Comparison of ENCODE assay signal across 21 cellular contexts in genomic region chr9:462611-463010, GRCh38. TPM values are rescaled to one million over a fixed set of nuclear protein-coding genes. Genes with fewer than 3 reads are reported as not detected.
A peak's percentile ranks its signal among the peaks of the same experiment; 100 is the strongest.
DNase-seq lines count a peak whose midpoint lies in the region; ATAC-seq and TF ChIP-seq lines count a peak whose summit lies in the region.
"Had no signal": no experiment of that assay in that cellular context is flagged by ENCODE, and none has a peak within 500 bp of the region (broad histone marks: within the 10 kb centered on the region; RNA-seq: fewer than 3 reads in every experiment).

No MANE protein-coding gene starts in this region.

- DNase-seq in stimulated activated naive CD8-positive, alpha-beta T cell treated with anti-CD3 and anti-CD28 coated beads, Interleukin-15, amount 100 ng/mL, for 72 hours: no peak
- DNase-seq in NCI-H524 treated with DMSO at 0.1 percent for 48 hours (lab: John Stamatoyannopoulos, UW) (peak; percentile 46), fibroblast of the aortic adventitia (ENCODE audit: low read depth) (peak; percentile 11), superior temporal gyrus (ENCODE audit: extremely low spot score) (peak; percentile 44), CD1c-positive myeloid dendritic cell (ENCODE audit: extremely low spot score) (no peak), GM13977 (ENCODE audit: low spot score) (no peak)
- DNase-seq: Calu3; islet precursor cell; Karpas-422; NCI-H1092; NCI-H2081 treated with DMSO at 0.1 percent for 48 hours; ovary; PC-3; right lobe of liver; SHP77 treated with DMSO at 0.1 percent for 48 hours; stimulated activated naive CD4-positive, alpha-beta T cell treated with Interleukin-2 at 50 U/mL for 16 hours; upper lobe of left lung had no signal

- ATAC-seq in stimulated activated naive CD8-positive, alpha-beta T cell treated with anti-CD3 and anti-CD28 coated beads, Interleukin-15, amount 100 ng/mL, for 72 hours: no peak
- no peak for ATAC-seq in HG02840 (IDR thresholded peaks at IDR 0.05; ENCODE audit: low FRiP score, unreplicated experiment)
- ATAC-seq: PC-3, right lobe of liver had no signal

- peaks cover 25% of the 10 kb centered on the region for H3K4me1 Mint-ChIP-seq in stimulated activated naive CD8-positive, alpha-beta T cell treated with anti-CD3 and anti-CD28 coated beads, Interleukin-15, Interleukin-2, amounts not matched to agents 100 ng/mL and 50 ng/mL, for 24 hours (ENCODE audit: low read depth)
- H3K4me1 Mint-ChIP-seq in stimulated activated naive CD8-positive, alpha-beta T cell treated with anti-CD3 and anti-CD28 coated beads, Interleukin-15, amount 100 ng/mL, for 72 hours: peaks cover 20% of the 10 kb centered on the region

- no peak overlapping the region for H3K4me3 ChIP-seq in fibroblast of the aortic adventitia (ENCODE audit: low read depth, low read length)
- H3K4me3 ChIP-seq: ascending aorta, lung, ovary, right lobe of liver, upper lobe of left lung had no signal

- in situ Hi-C loops in GM13977 (cut with MboI; ENCODE audit: low pct_unique_long_range_greater_than_20kb, low sequenced_read_pairs, unreplicated experiment): no loop called here

- peak overlapping the region; percentile 17 for H3K27ac Mint-ChIP-seq in stimulated activated naive CD8-positive, alpha-beta T cell treated with anti-CD3 and anti-CD28 coated beads, Interleukin-15, Interleukin-2, amounts not matched to agents 100 ng/mL and 50 ng/mL, for 24 hours
- H3K27ac Mint-ChIP-seq in stimulated activated naive CD8-positive, alpha-beta T cell treated with anti-CD3 and anti-CD28 coated beads, Interleukin-15, amount 100 ng/mL, for 72 hours: peak overlapping the region in 1 of 2 donors; percentile 50

- H3K4me3 Mint-ChIP-seq in stimulated activated naive CD8-positive, alpha-beta T cell treated with anti-CD3 and anti-CD28 coated beads, Interleukin-15, Interleukin-2, amounts not matched to agents 100 ng/mL and 50 ng/mL, for 24 hours: no peak overlapping the region
- no peak overlapping the region for H3K4me3 Mint-ChIP-seq in stimulated activated naive CD8-positive, alpha-beta T cell treated with anti-CD3 and anti-CD28 coated beads, Interleukin-15, amount 100 ng/mL, for 72 hours

- TF ChIP-seq CTCF in fibroblast of the aortic adventitia (IDR thresholded peaks at IDR 0.05; ENCODE audit: insufficient read depth, low read length) (no peak), GM13977 (IDR thresholded peaks at IDR 0.05; ENCODE audit: extremely low read depth, insufficient read depth, missing control alignments) (no peak)

- H3K36me3 Mint-ChIP-seq in stimulated activated naive CD8-positive, alpha-beta T cell treated with anti-CD3 and anti-CD28 coated beads, Interleukin-15, Interleukin-2, amounts not matched to agents 100 ng/mL and 50 ng/mL, for 24 hours (ENCODE audit: low read depth): peaks cover 66% of the 10 kb centered on the region

- no peaks in the 10 kb centered on the region for H3K9me3 Mint-ChIP-seq in stimulated activated naive CD8-positive, alpha-beta T cell treated with anti-CD3 and anti-CD28 coated beads, Interleukin-15, Interleukin-2, amounts not matched to agents 100 ng/mL and 50 ng/mL, for 24 hours
- no peaks in the 10 kb centered on the region for H3K9me3 Mint-ChIP-seq in stimulated activated naive CD8-positive, alpha-beta T cell treated with anti-CD3 and anti-CD28 coated beads, Interleukin-15, amount 100 ng/mL, for 72 hours

- no peaks in the 10 kb centered on the region for H3K27me3 Mint-ChIP-seq in stimulated activated naive CD8-positive, alpha-beta T cell treated with anti-CD3 and anti-CD28 coated beads, Interleukin-15, Interleukin-2, amounts not matched to agents 100 ng/mL and 50 ng/mL, for 24 hours
- no peaks in the 10 kb centered on the region for H3K27me3 Mint-ChIP-seq in stimulated activated naive CD8-positive, alpha-beta T cell treated with anti-CD3 and anti-CD28 coated beads, Interleukin-15, amount 100 ng/mL, for 72 hours

RNA-seq across cellular contexts. Expression of gene KANK1, which starts 41.9 kb away (rescaled TPM):
- total RNA-seq in fibroblast of the aortic adventitia (ENCODE audit: low replicate concordance): 17.6 and 22.5 TPM in 2 replicates

Comparison
In these comparisons a context has a peak if more than half of its experiments do, and no peak if none do; other contexts are left out.
1. DNase-seq: peak in NCI-H524 treated with DMSO at 0.1 percent for 48 hours (single experiment), fibroblast of the aortic adventitia (single experiment) and superior temporal gyrus (single experiment); none in stimulated activated naive CD8-positive, alpha-beta T cell treated with anti-CD3 and anti-CD28 coated beads, Interleukin-15, amount 100 ng/mL, for 72 hours (0 of 2), CD1c-positive myeloid dendritic cell (single experiment) and GM13977 (single experiment).